8 cellular contexts compared by ENCODE assay signal in genomic region chr4:113952452-113953029, GRCh38. TPM values are rescaled to one million over a fixed set of nuclear protein-coding genes. Genes with fewer than 3 reads are reported as not detected.
DNase-seq lines count a peak whose midpoint lies in the region; ATAC-seq and TF ChIP-seq lines count a peak whose summit lies in the region.

No MANE protein-coding gene starts in this region.

- no peaks in the 10 kb centered on the region for H3K79me2 ChIP-seq in MM.1S (ENCODE audit: low read length)

- no peak overlapping the region for H3K4me3 ChIP-seq in AG04450 (ENCODE audit: low read depth, low read length)
- no peak overlapping the region for H3K4me3 ChIP-seq in HFF-Myc (replicated peaks; ENCODE audit: low read depth, low read length)
- H3K4me3 ChIP-seq in MM.1S (ENCODE audit: low read length), result no peak overlapping the region
- no peak overlapping the region for H3K4me3 ChIP-seq in foreskin fibroblast (ENCODE audit: low read depth in 1 of 2, low read length in 2 of 2)

- no peaks in the 10 kb centered on the region for H3K4me1 ChIP-seq in MM.1S (ENCODE audit: low read length)

- peaks cover 0 to 4% of the 10 kb centered on the region in 2 donors for H3K27me3 Mint-ChIP-seq in T-cell
- peaks cover 14% of the 10 kb centered on the region for H3K27me3 Mint-ChIP-seq in progenitor cell of endocrine pancreas

- H3K4me3 Mint-ChIP-seq in T-cell (no peak overlapping the region), progenitor cell of endocrine pancreas (ENCODE audit: low read depth) (no peak overlapping the region)

- H3K36me3 Mint-ChIP-seq in T-cell (no peaks in the 10 kb centered on the region), progenitor cell of endocrine pancreas (ENCODE audit: insufficient read depth) (no peaks in the 10 kb centered on the region)

- H2AFZ ChIP-seq in MM.1S (ENCODE audit: low read length), result no peak overlapping the region

- intact Hi-C loops in posterior cingulate gyrus (cut with DNase I), result no loop called here

- H3K27ac ChIP-seq in AG04450 (ENCODE audit: low read depth, low read length) (no peak overlapping the region), MM.1S (ENCODE audit: low read length) (no peak overlapping the region)

- no peaks in the 10 kb centered on the region for H3F3A ChIP-seq in MM.1S (ENCODE audit: insufficient read depth, low read length)

- H3K36me3 ChIP-seq in MM.1S (replicated peaks; ENCODE audit: insufficient read depth, low read length), result no peaks in the 10 kb centered on the region

- no peak for DNase-seq in AG04450 (ENCODE audit: low read depth, low spot score)
- DNase-seq in HFF-Myc (ENCODE audit: extremely low read depth, low read depth), result no peak
- DNase-seq in MM.1S, result peak; percentile 28
- DNase-seq in T-cell, result peak in 6 of 34 experiments; percentile 0 to 18 (median 2)
- peak in 1 of 2 donors; percentile 68 for DNase-seq in foreskin fibroblast
- DNase-seq in progenitor cell of endocrine pancreas (ENCODE audit: low spot score, unreplicated experiment), result peak; percentile 32
- no peak for DNase-seq in posterior cingulate gyrus

- POLR2A ChIA-PET in AG04450 (lab: Yijun Ruan, JAX) (no interaction called here), T-cell (lab: Charles Lee) (no interaction called here)

- H3K9me2 ChIP-seq in MM.1S (replicated peaks; ENCODE audit: insufficient read depth, low read length), result no peaks in the 10 kb centered on the region

- no peak overlapping the region for H3K9ac ChIP-seq in MM.1S (ENCODE audit: low read length)

- H3K4me1 Mint-ChIP-seq in T-cell, result peaks cover 7 to 13% (median 10%) of the 10 kb centered on the region in 3 donors
- H3K4me1 Mint-ChIP-seq in progenitor cell of endocrine pancreas (ENCODE audit: low read depth), result no peaks in the 10 kb centered on the region

- no peaks in the 10 kb centered on the region for H3K27me3 ChIP-seq in AG04450 (ENCODE audit: control insufficient read depth, insufficient read depth, low read length)
- no peaks in the 10 kb centered on the region for H3K27me3 ChIP-seq in MM.1S (replicated peaks; ENCODE audit: insufficient read depth, low read length)

- H3K9me3 Mint-ChIP-seq in T-cell (no peaks in the 10 kb centered on the region), progenitor cell of endocrine pancreas (ENCODE audit: low read depth) (no peaks in the 10 kb centered on the region)

- no peak overlapping the region for H3K4me2 ChIP-seq in MM.1S (ENCODE audit: low read depth, low read length)

- TF ChIP-seq CTCF in AG04450 (IDR thresholded peaks at IDR 0.05; ENCODE audit: low read depth, low read length) (peak; percentile 71), GM12874 (IDR thresholded peaks at IDR 0.05; ENCODE audit: insufficient read depth, low read depth, low read length) (peak; percentile 67; the same call in 1 of the 2 replicates), HFF-Myc (IDR thresholded peaks at IDR 0.05; ENCODE audit: low read depth, low read length, missing control alignments) (peak; percentile 53), MM.1S (IDR thresholded peaks at IDR 0.05; ENCODE audit: low read length) (peak; percentile 69), foreskin fibroblast (IDR thresholded peaks at IDR 0.05; ENCODE audit: low read depth, low read length) (peak; percentile 55), progenitor cell of endocrine pancreas (IDR thresholded peaks at IDR 0.05; ENCODE audit: unreplicated experiment) (peak; percentile 83)

- peak; percentile 45 to 71 (median 64) for ATAC-seq in T-cell (replicated peaks in 1 of 4)

- no peaks in the 10 kb centered on the region for H4K20me1 ChIP-seq in MM.1S (ENCODE audit: insufficient read depth, low read length)

- H3K9me3 ChIP-seq in AG04450 (ENCODE audit: control insufficient read depth, insufficient read depth, low read length) (no peaks in the 10 kb centered on the region), MM.1S (replicated peaks; ENCODE audit: insufficient read depth, low read length) (no peaks in the 10 kb centered on the region)

- CTCF ChIA-PET in AG04450 (lab: Charles Lee) (interaction anchor here (0.6 to 2.3 kb wide), 16 partner anchors 10 to 543 kb away, joined by 3 to 13 read pairs (median 3); no protein-coding TSS in a partner anchor), T-cell (lab: Charles Lee) (interaction anchor here in 1 of 2 donors (1.3 to 4.5 kb wide), 2 partner anchors 119 to 125 kb away, joined by 3 to 25 read pairs; no protein-coding TSS in a partner anchor)

- no peak overlapping the region for H3K27ac Mint-ChIP-seq in T-cell
- H3K27ac Mint-ChIP-seq in progenitor cell of endocrine pancreas, result no peak overlapping the region

RNA-seq across cellular contexts. Expression of gene ARSJ, which starts 26.9 kb away (rescaled TPM):
- polyA plus RNA-seq in AG04450 (2011; rRNA removed), result 43.8 and 47.9 TPM in 2 replicates
- 48.5 and 58.3 TPM in 2 replicates for polyA minus RNA-seq in AG04450 (2011; rRNA and poly(A)+ RNA removed)
- total RNA-seq in T-cell, result under 1 TPM in 3 of 5 donors, not detected in 2; 0.16 to 0.26 (median 0.20) TPM
- total RNA-seq in progenitor cell of endocrine pancreas, result 0.46 and 0.75 TPM in 2 replicates

Comparison
In these comparisons a context has a peak if more than half of its experiments do, and no peak if none do; other contexts are left out.
1. DNase-seq: peak in MM.1S (single experiment) and progenitor cell of endocrine pancreas (single experiment); none in AG04450 (single experiment), HFF-Myc (single experiment) and posterior cingulate gyrus (0 of 10).
2. Peak in every context shown above with its lines, with median percentiles within 50 percentile points of each other: CTCF ChIP-seq.